Comparison of ENCODE assay signal across 9 cellular contexts in genomic region chr13:49635599-49636433, GRCh38. TPM values are rescaled to one million over a fixed set of nuclear protein-coding genes. Genes with fewer than 3 reads are reported as not detected.
DNase-seq lines count a peak whose midpoint lies in the region; ATAC-seq and TF ChIP-seq lines count a peak whose summit lies in the region.
"Had no signal": no experiment of that assay in that cellular context is flagged by ENCODE, and none has a peak within 500 bp of the region (broad histone marks: within the 10 kb centered on the region; RNA-seq: fewer than 3 reads in every experiment).

No MANE protein-coding gene starts in this region.

- ATAC-seq in GM18907 (IDR thresholded peaks at IDR 0.05; ENCODE audit: unreplicated experiment) (peak; percentile 69), IMR-90 (ENCODE audit: low read depth) (no peak; the same call in 1 of the 2 replicates)

- H2AFZ ChIP-seq in IMR-90 (replicated peaks; ENCODE audit: low read length, poor library complexity) = peak overlapping the region; percentile 46
- no peak overlapping the region for H2AFZ ChIP-seq in mesenchymal stem cell (ENCODE audit: low read depth, low read length)

- dilution Hi-C loops in IMR-90 (cut with HindIII; ENCODE audit: low sequenced_read_pairs, unreplicated experiment) = no loop called here

- no peak overlapping the region for H2AK9ac ChIP-seq in IMR-90 (replicated peaks; ENCODE audit: low read depth, low read length, poor library complexity)

- no peaks in the 10 kb centered on the region for H4K20me1 ChIP-seq in IMR-90 (ENCODE audit: insufficient read depth, low read length)

- no peak for TF ChIP-seq RAD21 in IMR-90 (IDR thresholded peaks at IDR 0.05; ENCODE audit: low read length)

- H3K56ac ChIP-seq in IMR-90 (ENCODE audit: extremely low read depth, insufficient read depth, low read length) = no peak overlapping the region

- no TSS peak for BruUV-seq in IMR-90 (replicated peaks; lab: Mats Ljungman, UMichigan)

- H3K27ac ChIP-seq in IMR-90 (ENCODE audit: insufficient read depth, low read length) (no peak overlapping the region), mesenchymal stem cell (ENCODE audit: low read length, poor library complexity, severe bottlenecking) (no peak overlapping the region)

- H2BK20ac ChIP-seq in IMR-90 (ENCODE audit: low read depth, low read length) = no peak overlapping the region

- 0 out of 2 replicates have a peak overlapping the region, but pooled peaks have one; percentile 2 for H2AK5ac ChIP-seq in IMR-90 (ENCODE audit: low read depth, low read length)
- no peak overlapping the region for H2AK5ac ChIP-seq in mesenchymal stem cell (ENCODE audit: low read length, severe bottlenecking)

- no peak for TF ChIP-seq POLR2A in IMR-90 (IDR thresholded peaks at IDR 0.05; ENCODE audit: low read depth, low read length)

- in situ Hi-C loops in IMR-90 (cut with MboI; ENCODE audit: low sequenced_read_pairs) = no loop called here

- no peaks in the 10 kb centered on the region for H3K9me3 ChIP-seq in IMR-90 (ENCODE audit: control insufficient read depth, insufficient read depth, low read length)
- no peaks in the 10 kb centered on the region for H3K9me3 ChIP-seq in adipocyte (ENCODE audit: control insufficient read depth, low read length)
- H3K9me3 ChIP-seq in mesenchymal stem cell (ENCODE audit: control insufficient read depth, low read length) = no peaks in the 10 kb centered on the region

- no peak overlapping the region; the same call in 1 of the 2 replicates for H4K5ac ChIP-seq in IMR-90 (ENCODE audit: low read depth, low read length)

- H3K36me3 ChIP-seq in IMR-90 (ENCODE audit: control insufficient read depth, insufficient read depth, low read length) = no peaks in the 10 kb centered on the region
- no peaks in the 10 kb centered on the region for H3K36me3 ChIP-seq in adipocyte (ENCODE audit: control insufficient read depth, insufficient read depth, low read length, severe bottlenecking)
- no peaks in the 10 kb centered on the region for H3K36me3 ChIP-seq in mesenchymal stem cell (ENCODE audit: control insufficient read depth in 1 of 2, insufficient read depth in 2 of 2, low read depth in 1 of 2, low read length in 2 of 2)

- POLR2A ChIA-PET in IMR-90 (lab: Charles Lee; ENCODE audit: unreplicated experiment) = interaction anchor here (0.5 kb wide), 1 partner anchor 115 kb away, joined by 3 read pairs; no protein-coding TSS in a partner anchor

- no peak overlapping the region for H4K91ac ChIP-seq in IMR-90 (ENCODE audit: insufficient read depth, low read depth, low read length)
- no peak overlapping the region for H4K91ac ChIP-seq in mesenchymal stem cell (ENCODE audit: low read length)

- intact Hi-C loops in IMR-90 (cut with micrococcal nuclease) = no loop called here
- intact Hi-C loops in posterior vena cava (cut with DNase I) = no loop called here

- H2BK5ac ChIP-seq in IMR-90 (ENCODE audit: low read depth, low read length, poor library complexity, severe bottlenecking) (no peak overlapping the region), mesenchymal stem cell (ENCODE audit: low read depth, low read length, poor library complexity, severe bottlenecking) (no peak overlapping the region)

- H2BK15ac ChIP-seq in IMR-90 (ENCODE audit: low read depth, low read length) (no peak overlapping the region), mesenchymal stem cell (ENCODE audit: low read depth, poor library complexity, severe bottlenecking) (no peak overlapping the region)

- no peak overlapping the region for H2BK120ac ChIP-seq in IMR-90 (ENCODE audit: low read depth, low read length)
- H2BK120ac ChIP-seq in mesenchymal stem cell (ENCODE audit: low read depth, low read length) = no peak overlapping the region

- H3K79me1 ChIP-seq in IMR-90 (ENCODE audit: low read depth in 1 of 2, low read length in 2 of 2) (no peaks in the 10 kb centered on the region), mesenchymal stem cell (replicated peaks; ENCODE audit: low read length, poor library complexity, severe bottlenecking) (no peaks in the 10 kb centered on the region)

- H3K4me2 ChIP-seq in IMR-90 (ENCODE audit: low read depth, low read length) = peak overlapping the region; percentile 3
- no peak overlapping the region for H3K4me2 ChIP-seq in mesenchymal stem cell (ENCODE audit: low read length, poor library complexity, severe bottlenecking)

- H3K4ac ChIP-seq in IMR-90 (ENCODE audit: low read depth, low read length) (no peak overlapping the region), mesenchymal stem cell (ENCODE audit: low read depth in 1 of 2, low read length in 2 of 2) (no peak overlapping the region)

- DNase-seq in IMR-90 = peak; percentile 43
- no peak for DNase-seq in adipocyte (ENCODE audit: low read depth)
- peak; percentile 47 for DNase-seq in mesenchymal stem cell
- DNase-seq in posterior vena cava (ENCODE audit: low spot score) = no peak
- no peak for DNase-seq in middle frontal gyrus (ENCODE audit: extremely low spot score, low spot score)
- DNase-seq in ecto neural progenitor cell (ENCODE audit: low spot score) = no peak
- no peak for DNase-seq in NCI-H2227 treated with DMSO at 0.1 percent for 48 hours (lab: John Stamatoyannopoulos, UW)

- H2BK12ac ChIP-seq in mesenchymal stem cell (ENCODE audit: low read length in 2 of 2) = no peak overlapping the region

- H3K4me1 ChIP-seq in IMR-90 (ENCODE audit: control insufficient read depth, insufficient read depth, low read length) (no peaks in the 10 kb centered on the region), adipocyte (ENCODE audit: control insufficient read depth, insufficient read depth, low read length) (no peaks in the 10 kb centered on the region), mesenchymal stem cell (ENCODE audit: control insufficient read depth, insufficient read depth, low read depth, low read length) (no peaks in the 10 kb centered on the region)

- H3K27me3 ChIP-seq in IMR-90 (ENCODE audit: control insufficient read depth, insufficient read depth, low read length) (no peaks in the 10 kb centered on the region), adipocyte (replicated peaks; ENCODE audit: control insufficient read depth, insufficient read depth, low read length) (no peaks in the 10 kb centered on the region), mesenchymal stem cell (ENCODE audit: control insufficient read depth in 1 of 2, insufficient read depth in 1 of 2, low read length in 2 of 2) (no peaks in the 10 kb centered on the region)

- H3K18ac ChIP-seq in IMR-90 (ENCODE audit: low read depth, low read length) = no peak overlapping the region
- H3K18ac ChIP-seq in mesenchymal stem cell (ENCODE audit: low read depth in 1 of 2, low read length in 2 of 2) = no peak overlapping the region

- CTCF ChIA-PET in IMR-90 (lab: Yijun Ruan, JAX) = no interaction called here

- WGBS in IMR-90 (ENCODE audit: extremely low coverage in 2 of 2, insufficient read length in 1 of 2), 2 experiments = 70% methylated on average over 2 of the region's 10 CpGs; no CpG with 5 or more reads in 1 of the 2 experiments
- 64% methylated on average over 10 of the region's 10 CpGs for WGBS in mesenchymal stem cell

- TF ChIP-seq CTCF in IMR-90 (conservative IDR thresholded peaks at IDR 0.05; ENCODE audit: low read depth, low read length) = no peak

- H4K8ac ChIP-seq in IMR-90 (ENCODE audit: low read depth in 2 of 2, low read length in 2 of 2) (no peak overlapping the region; a peak in 1 of 4 replicates), mesenchymal stem cell (ENCODE audit: low read length) (peak overlapping the region; percentile 52)

- H3K9ac ChIP-seq in IMR-90 (ENCODE audit: low read depth, low read length) = no peak overlapping the region
- no peak overlapping the region for H3K9ac ChIP-seq in adipocyte (ENCODE audit: low read length)
- no peak overlapping the region for H3K9ac ChIP-seq in mesenchymal stem cell (ENCODE audit: low read length)

- H3K23ac ChIP-seq in IMR-90 (ENCODE audit: low read depth, low read length) (no peak overlapping the region), mesenchymal stem cell (ENCODE audit: low read length in 2 of 2) (no peak overlapping the region)

- H3K14ac ChIP-seq in IMR-90 (replicated peaks; ENCODE audit: low read depth, low read length) (no peak overlapping the region), mesenchymal stem cell (ENCODE audit: low read length in 2 of 2) (no peak overlapping the region)

- H3K9me1 ChIP-seq in IMR-90 (ENCODE audit: insufficient read depth, low read length) = no peaks in the 10 kb centered on the region

- H3K4me3 ChIP-seq in IMR-90 (ENCODE audit: insufficient read depth, low read depth, low read length) (no peak overlapping the region), adipocyte (ENCODE audit: low read length) (peak overlapping the region; percentile 19), mesenchymal stem cell (ENCODE audit: insufficient read depth in 1 of 2, low read depth in 1 of 2, low read length in 2 of 2) (peak overlapping the region in 1 of 2 experiments; percentile 61)
- H3K4me3 ChIP-seq: lung had no signal

TF ChIP-seq in IMR-90, 13 proteins besides CTCF, POLR2A, EP300 and RAD21 (continues in another document):
- TF ChIP-seq BHLHE40 (IDR thresholded peaks at IDR 0.05; ENCODE audit: low read depth, low read length) = no peak
- no peak for TF ChIP-seq CHD1 (IDR thresholded peaks at IDR 0.05; ENCODE audit: low read depth, low read length)
- no peak for TF ChIP-seq RFX5 (IDR thresholded peaks at IDR 0.05; ENCODE audit: low read depth, low read length)
- no peak for TF ChIP-seq MXI1 (IDR thresholded peaks at IDR 0.05; ENCODE audit: borderline replicate concordance, low read depth, low read length)
- TF ChIP-seq RCOR1 (IDR thresholded peaks at IDR 0.05; ENCODE audit: insufficient replicate concordance, low read length) = no peak
- TF ChIP-seq CEBPB (IDR thresholded peaks at IDR 0.05; ENCODE audit: low read depth, low read length) = no peak

RNA-seq across cellular contexts. Expression of gene ARL11, which starts 7.5 kb away (rescaled TPM):
- total RNA-seq in IMR-90 (2012; rRNA removed) = not detected in 2 replicates
- not detected in 2 replicates for polyA plus RNA-seq in IMR-90 (2012; rRNA removed)
- polyA plus RNA-seq in IMR-90 (2012; cell fraction: cytosol; rRNA removed) = not detected in 2 replicates
- not detected in 2 replicates for polyA plus RNA-seq in IMR-90 (2012; cell fraction: nucleus; rRNA removed; ENCODE audit: low replicate concordance)
- polyA plus RNA-seq in mesenchymal stem cell (2013, experiment 1 of 2) = 0.01 TPM
- polyA plus RNA-seq in mesenchymal stem cell (2013, experiment 2 of 2) = 0.01 TPM
- total RNA-seq in posterior vena cava = 1 to 10 TPM in 1 of 2 donors, under 1 TPM in 1; 0.71 to 1.9 TPM

RNA-seq across cellular contexts. Expression of gene RCBTB1, which starts 50.5 kb away (rescaled TPM):
- 11.3 and 16.1 TPM in 2 replicates for total RNA-seq in IMR-90 (2012; rRNA removed)
- 9.5 and 11.6 TPM in 2 replicates for polyA plus RNA-seq in IMR-90 (2012; rRNA removed)
- 3.2 and 3.6 TPM in 2 replicates for polyA plus RNA-seq in IMR-90 (2012; cell fraction: cytosol; rRNA removed)
- polyA plus RNA-seq in IMR-90 (2012; cell fraction: nucleus; rRNA removed; ENCODE audit: low replicate concordance) = 7.4 and 24.5 TPM in 2 replicates
- polyA plus RNA-seq in mesenchymal stem cell (2013, experiment 1 of 2) = 13.2 TPM
- 14.0 TPM for polyA plus RNA-seq in mesenchymal stem cell (2013, experiment 2 of 2)
- total RNA-seq in posterior vena cava = 10 to 100 TPM; 12.9 to 13.0 TPM

RNA-seq across cellular contexts. Expression of gene EBPL, which starts 55.5 kb away (rescaled TPM):
- total RNA-seq in IMR-90 (2012; rRNA removed) (57.9 and 78.6 TPM in 2 replicates), posterior vena cava (10 to 100 TPM; 20.1 to 23.8 TPM)
- 65.3 and 71.1 TPM in 2 replicates for polyA plus RNA-seq in IMR-90 (2012; rRNA removed)
- 69.8 and 135 TPM in 2 replicates for polyA plus RNA-seq in IMR-90 (2012; cell fraction: cytosol; rRNA removed)
- polyA plus RNA-seq in IMR-90 (2012; cell fraction: nucleus; rRNA removed; ENCODE audit: low replicate concordance) = 30.9 and 44.7 TPM in 2 replicates
- 64.8 TPM for polyA plus RNA-seq in mesenchymal stem cell (2013, experiment 1 of 2)
- 66.7 TPM for polyA plus RNA-seq in mesenchymal stem cell (2013, experiment 2 of 2)

Comparison
In these comparisons a context has a peak if more than half of its experiments do, and no peak if none do; other contexts are left out.
1. DNase-seq: peak in IMR-90 (single experiment) and mesenchymal stem cell (single experiment); none in adipocyte (single experiment), posterior vena cava (single experiment), middle frontal gyrus (single experiment), ecto neural progenitor cell (single experiment) and NCI-H2227 treated with DMSO at 0.1 percent for 48 hours (single experiment).